Comparison of ENCODE assay signal across 9 cellular contexts in genomic region chr13:38582133-38582532, GRCh38.
DNase-seq lines count a peak whose midpoint lies in the region; ATAC-seq and TF ChIP-seq lines count a peak whose summit lies in the region.
"Had no signal": no experiment of that assay in that cellular context is flagged by ENCODE, and none has a peak within 500 bp of the region (broad histone marks: within the 10 kb centered on the region; RNA-seq: fewer than 3 reads in every experiment).

No MANE protein-coding gene starts in this region.

- no peak overlapping the region for H3K4me3 Mint-ChIP-seq in activated CD4-positive, alpha-beta T cell treated with anti-CD3 and anti-CD28 coated beads for 36 hours
- no peak overlapping the region for H3K4me3 Mint-ChIP-seq in natural killer cell
- H3K4me3 Mint-ChIP-seq: activated naive CD4-positive, alpha-beta T cell treated with anti-CD3 and anti-CD28 coated beads, Interleukin-2, amount 50 U/mL, for 24 hours had no signal

- H3K36me3 ChIP-seq in brain microvascular endothelial cell (replicated peaks) (no peaks in the 10 kb centered on the region), left lung (no peaks in the 10 kb centered on the region)
- no peaks in the 10 kb centered on the region for H3K36me3 ChIP-seq in effector memory CD4-positive, alpha-beta T cell (ENCODE audit: control insufficient read depth, insufficient read depth, low read length)

- no peaks in the 10 kb centered on the region for H3K4me1 ChIP-seq in left lung
- no peaks in the 10 kb centered on the region for H3K4me1 ChIP-seq in effector memory CD4-positive, alpha-beta T cell (ENCODE audit: control insufficient read depth, insufficient read depth, low read length, poor library complexity, severe bottlenecking)

- no peaks in the 10 kb centered on the region for H3K9me3 Mint-ChIP-seq in activated CD4-positive, alpha-beta T cell treated with anti-CD3 and anti-CD28 coated beads for 36 hours (ENCODE audit: low read depth)
- H3K9me3 Mint-ChIP-seq in natural killer cell, result peaks cover 7 to 8% of the 10 kb centered on the region in 2 donors
- H3K9me3 Mint-ChIP-seq: activated naive CD4-positive, alpha-beta T cell treated with anti-CD3 and anti-CD28 coated beads, Interleukin-2, amount 50 U/mL, for 24 hours had no signal

- intact Hi-C loops in activated CD4-positive, alpha-beta T cell treated with anti-CD3 and anti-CD28 coated beads for 36 hours (cut with DNase I, micrococcal nuclease), result loop anchor here in 1 of 2 experiments (10.0 kb wide), 2 partner anchors 1477 to 1507 kb away; partner anchors contain the start of gene CSNK1A1L
- intact Hi-C loops in left lung (cut with DNase I), result no loop called here
- intact Hi-C loops in natural killer cell (cut with micrococcal nuclease), result no loop called here

- CTCF ChIA-PET in activated CD4-positive, alpha-beta T cell treated with anti-CD3 and anti-CD28 coated beads for 36 hours (lab: Charles Lee), result interaction anchor here (0.6 to 0.9 kb wide), 2 partner anchors 12 to 623 kb away, joined by 3 read pairs; no protein-coding TSS in a partner anchor

- no peak overlapping the region for H3K27ac ChIP-seq in brain microvascular endothelial cell
- H3K27ac ChIP-seq in left lung, result no peak overlapping the region
- H3K27ac ChIP-seq in effector memory CD4-positive, alpha-beta T cell (ENCODE audit: insufficient read depth, low read length, poor library complexity, severe bottlenecking), result no peak overlapping the region

- H3K4me1 Mint-ChIP-seq in activated CD4-positive, alpha-beta T cell treated with anti-CD3 and anti-CD28 coated beads for 36 hours, result no peaks in the 10 kb centered on the region
- no peaks in the 10 kb centered on the region for H3K4me1 Mint-ChIP-seq in natural killer cell
- H3K4me1 Mint-ChIP-seq: activated naive CD4-positive, alpha-beta T cell treated with anti-CD3 and anti-CD28 coated beads, Interleukin-2, amount 50 U/mL, for 24 hours had no signal

- no peaks in the 10 kb centered on the region for H3K9me3 ChIP-seq in left lung
- H3K9me3 ChIP-seq in effector memory CD4-positive, alpha-beta T cell (ENCODE audit: control insufficient read depth, low read length), result no peaks in the 10 kb centered on the region

- no peak for DNase-seq in activated CD4-positive, alpha-beta T cell treated with anti-CD3 and anti-CD28 coated beads for 36 hours
- no peak for DNase-seq in activated CD4-positive, alpha-beta T cell treated with anti-CD3 and anti-CD28 coated beads, Interleukin-2, amount 50 U/mL, for 48 hours
- DNase-seq in NCI-H345 treated with DMSO at 0.1 percent for 48 hours (lab: John Stamatoyannopoulos, UW; ENCODE audit: unreplicated experiment) (peak; percentile 24), brain microvascular endothelial cell (peak; percentile 26), left lung (no peak), natural killer cell (no peak)
- no peak for DNase-seq in effector memory CD4-positive, alpha-beta T cell

- H3K4me3 ChIP-seq in brain microvascular endothelial cell (ENCODE audit: low read depth, low read length) (no peak overlapping the region), left lung (no peak overlapping the region)
- no peak overlapping the region for H3K4me3 ChIP-seq in effector memory CD4-positive, alpha-beta T cell (ENCODE audit: insufficient read depth, low read depth, low read length, poor library complexity, severe bottlenecking)

- no peaks in the 10 kb centered on the region for H3K27me3 ChIP-seq in brain microvascular endothelial cell (replicated peaks)
- H3K27me3 ChIP-seq in left lung, result no peaks in the 10 kb centered on the region
- H3K27me3 ChIP-seq in effector memory CD4-positive, alpha-beta T cell (replicated peaks; ENCODE audit: control insufficient read depth, insufficient read depth, low read length, poor library complexity, severe bottlenecking), result no peaks in the 10 kb centered on the region

- POLR2A ChIA-PET in activated CD4-positive, alpha-beta T cell treated with anti-CD3 and anti-CD28 coated beads for 36 hours (lab: Charles Lee), result no interaction called here

- no peaks in the 10 kb centered on the region for H3K36me3 Mint-ChIP-seq in activated CD4-positive, alpha-beta T cell treated with anti-CD3 and anti-CD28 coated beads for 36 hours (ENCODE audit: low read depth)
- no peaks in the 10 kb centered on the region for H3K36me3 Mint-ChIP-seq in natural killer cell
- H3K36me3 Mint-ChIP-seq: activated naive CD4-positive, alpha-beta T cell treated with anti-CD3 and anti-CD28 coated beads, Interleukin-2, amount 50 U/mL, for 24 hours had no signal

- TF ChIP-seq CTCF in brain microvascular endothelial cell (IDR thresholded peaks at IDR 0.05; ENCODE audit: low read depth, low read length, missing control alignments) (peak; percentile 48), left lung (IDR thresholded peaks at IDR 0.05) (peak in 1 of 2 donors; percentile 32), natural killer cell (IDR thresholded peaks at IDR 0.05) (no peak)

- H3K27ac Mint-ChIP-seq in activated CD4-positive, alpha-beta T cell treated with anti-CD3 and anti-CD28 coated beads for 36 hours, result no peak overlapping the region
- no peak overlapping the region for H3K27ac Mint-ChIP-seq in natural killer cell
- H3K27ac Mint-ChIP-seq: activated naive CD4-positive, alpha-beta T cell treated with anti-CD3 and anti-CD28 coated beads, Interleukin-2, amount 50 U/mL, for 24 hours had no signal

- H3K27me3 Mint-ChIP-seq in activated CD4-positive, alpha-beta T cell treated with anti-CD3 and anti-CD28 coated beads for 36 hours, result no peaks in the 10 kb centered on the region
- no peaks in the 10 kb centered on the region for H3K27me3 Mint-ChIP-seq in natural killer cell (ENCODE audit: low read depth in 2 of 2)
- H3K27me3 Mint-ChIP-seq: activated naive CD4-positive, alpha-beta T cell treated with anti-CD3 and anti-CD28 coated beads, Interleukin-2, amount 50 U/mL, for 24 hours had no signal

- peak; percentile 39 for ATAC-seq in activated CD4-positive, alpha-beta T cell treated with anti-CD3 and anti-CD28 coated beads for 36 hours
- ATAC-seq in HG02840 (IDR thresholded peaks at IDR 0.05; ENCODE audit: low FRiP score, unreplicated experiment) (peak; percentile 68), left lung (peak; percentile 88), natural killer cell (no peak)

- in situ Hi-C loops in brain microvascular endothelial cell (cut with HindIII; ENCODE audit: low pct_ligation_motif_present, low sequenced_read_pairs), result no loop called here

Comparison
In these comparisons a context has a peak if more than half of its experiments do, and no peak if none do; other contexts are left out.
1. ATAC-seq: peak in activated CD4-positive, alpha-beta T cell treated with anti-CD3 and anti-CD28 coated beads for 36 hours (single experiment), HG02840 (single experiment) and left lung (single experiment); none in natural killer cell (0 of 3).
2. DNase-seq: peak in NCI-H345 treated with DMSO at 0.1 percent for 48 hours (single experiment) and brain microvascular endothelial cell (single experiment); none in activated CD4-positive, alpha-beta T cell treated with anti-CD3 and anti-CD28 coated beads for 36 hours (single experiment), activated CD4-positive, alpha-beta T cell treated with anti-CD3 and anti-CD28 coated beads, Interleukin-2, amount 50 U/mL, for 48 hours (0 of 2), left lung (0 of 2), natural killer cell (single experiment) and effector memory CD4-positive, alpha-beta T cell (0 of 3).